32 cellular contexts compared by ENCODE assay signal in genomic region chr1:177556163-177556562, GRCh38.
DNase-seq lines count a peak whose midpoint lies in the region; ATAC-seq, FAIRE-seq and TF ChIP-seq lines count a peak whose summit lies in the region.
"Had no signal": no experiment of that assay in that cellular context is flagged by ENCODE, and none has a peak within 500 bp of the region (broad histone marks: within the 10 kb centered on the region; RNA-seq: fewer than 3 reads in every experiment).

No MANE protein-coding gene starts in this region.

- no peaks in the 10 kb centered on the region for H3K4me1 ChIP-seq in HEK293 (ENCODE audit: control insufficient read depth, insufficient read depth, low read length)
- H3K4me1 ChIP-seq in K562 (replicated peaks in 1 of 2; ENCODE audit: control insufficient read depth in 2 of 2, insufficient read depth in 2 of 2, low read length in 2 of 2) = no peaks in the 10 kb centered on the region
- no peaks in the 10 kb centered on the region for H3K4me1 ChIP-seq in ascending aorta
- H3K4me1 ChIP-seq: A549, BE2C, Caco-2 had no signal

- H4K20me1 ChIP-seq in K562 (replicated peaks; ENCODE audit: control insufficient read depth, insufficient read depth, low read length) = no peaks in the 10 kb centered on the region
- H4K20me1 ChIP-seq: BLaER1; BLaER1 treated with 17β-estradiol and CSF1 and Interleukin-3, amounts not matched to agents 10 nM and 100 nM had no signal

- H3K9ac ChIP-seq in K562 (ENCODE audit: insufficient read depth in 1 of 2, low read depth in 2 of 2, low read length in 2 of 2) = no peak overlapping the region
- H3K9ac ChIP-seq: BLaER1; BLaER1 treated with 17β-estradiol and CSF1 and Interleukin-3, amounts not matched to agents 10 nM and 100 nM had no signal

- H3K9me1 ChIP-seq in K562 (ENCODE audit: control insufficient read depth, insufficient read depth, low read length) = no peaks in the 10 kb centered on the region

- CTCF ChIA-PET in HEK293 (lab: Yijun Ruan, JAX) = no interaction called here
- CTCF ChIA-PET in K562 (lab: Yijun Ruan, JAX; ENCODE audit: low intra/inter-chr PET ratio) = no interaction called here

- no peak overlapping the region for H3K4me3 ChIP-seq in HEK293 (ENCODE audit: low read depth, low read length)
- no peak overlapping the region for H3K4me3 ChIP-seq in K562
- H3K4me3 ChIP-seq in dorsolateral prefrontal cortex = no peak overlapping the region
- no peak overlapping the region for H3K4me3 ChIP-seq in ascending aorta
- H3K4me3 ChIP-seq: A549; BLaER1; BLaER1 treated with 17β-estradiol and CSF1 and Interleukin-3, amounts not matched to agents 10 nM and 100 nM had no signal

- H3K79me2 ChIP-seq in K562 (ENCODE audit: control insufficient read depth, insufficient read depth, low read length) = no peaks in the 10 kb centered on the region

- TF ChIP-seq CTCF in D721Med (IDR thresholded peaks at IDR 0.05; ENCODE audit: insufficient read depth, missing control alignments) = no peak
- TF ChIP-seq CTCF in HEK293 (tag by site-specific recombination; IDR thresholded peaks at IDR 0.05) = no peak
- no peak for TF ChIP-seq CTCF in K562 (IDR thresholded peaks at IDR 0.05 in 2 of 3, conservative IDR thresholded peaks at IDR 0.05 in 1 of 3; ENCODE audit: insufficient read depth in 2 of 3, low read depth in 1 of 3, low read length in 3 of 3)
- TF ChIP-seq CTCF in dorsolateral prefrontal cortex (IDR thresholded peaks at IDR 0.05 in 54 of 56, conservative IDR thresholded peaks at IDR 0.05 in 2 of 56; ENCODE audit: low read depth in 1 of 56, partially characterized antibody in 56 of 56) = no peak
- no peak for TF ChIP-seq CTCF in ascending aorta (IDR thresholded peaks at IDR 0.05)

- H3K9me3 ChIP-seq in HEK293 (ENCODE audit: control insufficient read depth, insufficient read depth, low read depth, low read length) (no peaks in the 10 kb centered on the region), K562 (replicated peaks; ENCODE audit: control insufficient read depth, insufficient read depth, low read depth, low read length) (no peaks in the 10 kb centered on the region; the same call in 1 of the 2 replicates), ascending aorta (peaks cover 8 to 23% of the 10 kb centered on the region in 2 donors)
- H3K9me3 ChIP-seq: A549, BE2C, BLaER1, Caco-2 had no signal

- no peak for DNase-seq in D721Med (ENCODE audit: insufficient read length, low spot score)
- no peak for DNase-seq in K562 (ENCODE audit: extremely low read depth in 1 of 4, low spot score in 3 of 4)
- no peak for DNase-seq in dorsolateral prefrontal cortex
- no peak for DNase-seq in hepatic stellate cell (ENCODE audit: low spot score)
- no peak for DNase-seq in ascending aorta (ENCODE audit: low spot score in 2 of 2)
- DNase-seq: 8988T; ACHN; AML-193; BE2C; C1 segment of cervical spinal cord; Caco-2; Calu3; CD4-positive, alpha-beta memory T cell; CD4-positive, alpha-beta T cell; CD4-positive, CD25-positive, alpha-beta regulatory T cell; CD8-positive, alpha-beta memory T cell; CD8-positive, alpha-beta T cell; COR-L47; DMS 273 treated with DMSO at 0.1 percent for 48 hours; DMS153; DMS53; DMS79; DMS79 treated with DMSO at 0.1 percent for 48 hours; DND-41; EL had no signal

- FAIRE-seq in D721Med (lab: Jason Lieb, UNC) (peak; percentile 41), K562 (lab: Jason Lieb, UNC) (no peak)
- FAIRE-seq: A204.1, A549 had no signal

- TF ChIP-seq POLR2A in K562 (conservative IDR thresholded peaks at IDR 0.05) = no peak

- H3K27ac ChIP-seq in HEK293 (ENCODE audit: extremely low read depth, low read depth, low read length) (no peak overlapping the region), K562 (ENCODE audit: extremely low read depth, low read depth, low read length) (no peak overlapping the region), dorsolateral prefrontal cortex (no peak overlapping the region), ascending aorta (no peak overlapping the region)
- H3K27ac ChIP-seq: 22Rv1; A549; BLaER1; BLaER1 treated with 17β-estradiol and CSF1 and Interleukin-3, amounts not matched to agents 10 nM and 100 nM; C4-2B had no signal

- in situ Hi-C loops in K562 (cut with MboI) = no loop called here

- BruUV-seq in K562 (replicated peaks; lab: Mats Ljungman, UMichigan) = no TSS peak

- no peak for TF ChIP-seq RAD21 in K562 (CRISPR knock-in tag; conservative IDR thresholded peaks at IDR 0.05 in 1 of 2, IDR thresholded peaks at IDR 0.05 in 1 of 2)

- H3K36me3 ChIP-seq in HEK293 (ENCODE audit: control insufficient read depth in 2 of 2, insufficient read depth in 1 of 2, low read length in 2 of 2) (no peaks in the 10 kb centered on the region), K562 (ENCODE audit: control insufficient read depth, insufficient read depth, low read length) (no peaks in the 10 kb centered on the region), ascending aorta (no peaks in the 10 kb centered on the region)
- H3K36me3 ChIP-seq: BE2C; BLaER1; BLaER1 treated with 17β-estradiol and CSF1 and Interleukin-3, amounts not matched to agents 10 nM and 100 nM had no signal

- no peak for ATAC-seq in K562
- ATAC-seq: A549; CD8-positive, alpha-beta T cell had no signal

- WGBS in K562 (ENCODE audit: insufficient coverage, low coverage, missing lambda C conversion rate) = 0% methylated on average over 1 of the region's 1 CpG

- H2AFZ ChIP-seq in K562 (ENCODE audit: low read depth, low read length) = no peak overlapping the region

- no peaks in the 10 kb centered on the region for H3K27me3 ChIP-seq in K562 (ENCODE audit: control insufficient read depth in 2 of 2, insufficient read depth in 2 of 2, low read length in 2 of 2)
- H3K27me3 ChIP-seq in dorsolateral prefrontal cortex = peaks cover 0 to 5% (median 0%) of the 10 kb centered on the region in 45 donors
- H3K27me3 ChIP-seq in ascending aorta = no peaks in the 10 kb centered on the region
- H3K27me3 ChIP-seq: BE2C; BLaER1; BLaER1 treated with 17β-estradiol and CSF1 and Interleukin-3, amounts not matched to agents 10 nM and 100 nM had no signal

- intact Hi-C loops in K562 (cut with micrococcal nuclease) = no loop called here
- intact Hi-C loops in dorsolateral prefrontal cortex (cut with DNase I) = no loop called here
- intact Hi-C loops in ascending aorta (cut with DNase I) = no loop called here

- H3K4me2 ChIP-seq in K562 (ENCODE audit: insufficient read depth, low read length) = no peak overlapping the region
- H3K4me2 ChIP-seq: A549; BLaER1; BLaER1 treated with 17β-estradiol and CSF1 and Interleukin-3, amounts not matched to agents 10 nM and 100 nM had no signal

- POLR2A ChIA-PET in HEK293 (lab: Yijun Ruan, JAX) = no interaction called here
- POLR2A ChIA-PET in K562 (lab: Yijun Ruan, JAX) = no interaction called here

- TF ChIP-seq EP300 in K562 (IDR thresholded peaks at IDR 0.05; ENCODE audit: low read length) = no peak

TF ChIP-seq in HEK293, 187 proteins besides CTCF, POLR2A, EP300 and RAD21 (continues in another document):
- TF ChIP-seq, protein P1, sequence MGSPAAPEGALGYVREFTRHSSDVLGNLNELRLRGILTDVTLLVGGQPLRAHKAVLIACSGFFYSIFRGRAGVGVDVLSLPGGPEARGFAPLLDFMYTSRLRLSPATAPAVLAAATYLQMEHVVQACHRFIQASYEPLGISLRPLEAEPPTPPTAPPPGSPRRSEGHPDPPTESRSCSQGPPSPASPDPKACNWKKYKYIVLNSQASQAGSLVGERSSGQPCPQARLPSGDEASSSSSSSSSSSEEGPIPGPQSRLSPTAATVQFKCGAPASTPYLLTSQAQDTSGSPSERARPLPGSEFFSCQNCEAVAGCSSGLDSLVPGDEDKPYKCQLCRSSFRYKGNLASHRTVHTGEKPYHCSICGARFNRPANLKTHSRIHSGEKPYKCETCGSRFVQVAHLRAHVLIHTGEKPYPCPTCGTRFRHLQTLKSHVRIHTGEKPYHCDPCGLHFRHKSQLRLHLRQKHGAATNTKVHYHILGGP (tag by site-specific recombination; IDR thresholded peaks at IDR 0.05) = no peak
- TF ChIP-seq ZNF792 (tag by site-specific recombination; IDR thresholded peaks at IDR 0.05) (no peak), ZNF600 (tag by site-specific recombination; IDR thresholded peaks at IDR 0.05) (no peak), ZNF202 (tag by site-specific recombination; IDR thresholded peaks at IDR 0.05; ENCODE audit: borderline replicate concordance) (no peak), ZNF660 (tag by site-specific recombination; IDR thresholded peaks at IDR 0.05) (no peak), ZNF707 (tag by site-specific recombination; IDR thresholded peaks at IDR 0.05) (peak; percentile 62), HOXA7 (CRISPR knock-in tag; IDR thresholded peaks at IDR 0.05; ENCODE audit: borderline replicate concordance) (no peak)

TF ChIP-seq in K562, 482 proteins besides CTCF, POLR2A, EP300 and RAD21:
- TF ChIP-seq SPI1 (IDR thresholded peaks at IDR 0.05; ENCODE audit: borderline replicate concordance, low read depth, low read length) (no peak), ZNF707 (CRISPR knock-in tag; conservative IDR thresholded peaks at IDR 0.05) (peak; percentile 76)
